16 cellular contexts compared by ENCODE assay signal in the genomic region with DNA sequence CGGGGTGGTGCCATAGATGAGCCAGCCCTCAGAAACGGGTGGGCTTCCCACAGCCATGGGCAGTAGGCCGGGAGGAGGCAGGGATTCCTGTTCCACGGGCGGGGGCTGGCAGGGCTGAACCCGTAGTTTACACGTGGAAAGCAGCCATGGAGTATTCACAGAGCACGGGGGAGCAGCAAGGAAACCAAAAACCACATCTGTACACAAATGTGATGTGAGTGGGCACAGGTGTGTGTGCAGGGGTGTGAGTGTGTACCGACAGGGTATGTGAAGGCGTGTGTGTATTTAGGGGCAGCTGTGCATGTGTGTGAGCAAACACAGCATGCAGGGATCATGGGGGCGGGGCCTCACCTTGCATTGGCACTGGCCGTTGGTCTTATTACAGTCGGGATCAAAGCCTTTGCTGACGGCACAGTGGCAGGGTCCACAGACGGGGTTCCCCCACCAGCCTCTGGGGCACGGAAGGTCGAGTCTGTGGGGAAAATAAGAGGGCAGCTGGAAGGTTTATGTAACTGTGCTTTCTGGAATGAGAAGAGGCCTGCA.
"Had no signal": no experiment of that assay in that cellular context is flagged by ENCODE, and none has a peak within 500 bp of the region (broad histone marks: within the 10 kb centered on the region; RNA-seq: fewer than 3 reads in every experiment).

No MANE protein-coding gene starts in this region.

- H3K27me3 ChIP-seq: esophagus squamous epithelium, heart right ventricle, thyroid gland had no signal

- H3K36me3 ChIP-seq: heart right ventricle, WERI-Rb-1 had no signal

- H3K9me3 Mint-ChIP-seq: activated T-helper 17 cell treated with anti-CD3 and anti-CD28 coated beads, Interleukin-2, amount 50 U/mL, for 72 hours; brain; immature natural killer cell; nephron had no signal

- H3K4me1 ChIP-seq: thyroid gland had no signal

- H3K9me3 ChIP-seq: esophagus squamous epithelium, heart right ventricle, thyroid gland had no signal

- H3K27ac ChIP-seq: esophagus squamous epithelium, heart right ventricle, thyroid gland, WERI-Rb-1 had no signal

- ATAC-seq: activated T-helper 17 cell treated with anti-CD3 and anti-CD28 coated beads, Interleukin-2, amount 50 U/mL, for 72 hours; heart right ventricle had no signal

- H3K4me3 ChIP-seq: esophagus squamous epithelium, heart right ventricle, thyroid gland had no signal

- DNase-seq: activated CD4-positive, alpha-beta T cell treated with anti-CD3 and anti-CD28 coated beads, Interleukin-2, amount 50 U/mL, for 48 hours; activated naive CD4-positive, alpha-beta T cell; effector CD4-positive, alpha-beta T cell; esophagus squamous epithelium; heart right ventricle; immature natural killer cell; mesendoderm; stimulated activated CD4-positive, alpha-beta T cell treated with anti-CD3 and anti-CD28 coated beads, Interleukin-12 subunit alpha, Interleukin-12 subunit beta, amount 100 ng/mL, for 4 hours; stimulated activated CD4-positive, alpha-beta T cell treated with anti-CD3 and anti-CD28 coated beads, Interleukin-1b, Interleukin-23, amount 100 ng/mL, for 48 hours; stimulated activated CD8-positive, alpha-beta memory T cell treated with anti-CD3 and anti-CD28 coated beads, Interleukin-4, amount 100 ng/mL, for 48 hours; stimulated activated naive CD4-positive, alpha-beta T cell treated with Interleukin-2 at 50 U/mL for 16 hours; thyroid gland; WERI-Rb-1 had no signal

- H3K36me3 Mint-ChIP-seq: brain had no signal

- H3K4me3 Mint-ChIP-seq: activated T-helper 17 cell treated with anti-CD3 and anti-CD28 coated beads, Interleukin-2, amount 50 U/mL, for 72 hours; brain; immature natural killer cell; nephron had no signal

- H3K27me3 Mint-ChIP-seq: activated T-helper 17 cell treated with anti-CD3 and anti-CD28 coated beads, Interleukin-2, amount 50 U/mL, for 72 hours; brain had no signal

- H3K27ac Mint-ChIP-seq: activated T-helper 17 cell treated with anti-CD3 and anti-CD28 coated beads, Interleukin-2, amount 50 U/mL, for 72 hours; immature natural killer cell; nephron had no signal

- H3K4me1 Mint-ChIP-seq: activated T-helper 17 cell treated with anti-CD3 and anti-CD28 coated beads, Interleukin-2, amount 50 U/mL, for 72 hours; brain had no signal
